Comparison of ENCODE assay signal across 2 cellular contexts in genomic region chr16:89936981-89937380, GRCh38.
A peak's percentile ranks its signal among the peaks of the same experiment; 100 is the strongest.
TF ChIP-seq lines count a peak whose summit lies in the region.

No MANE protein-coding gene starts in this region.

TF ChIP-seq in A549, 52 proteins besides CTCF, POLR2A, EP300 and RAD21:
- TF ChIP-seq NR3C1 (IDR thresholded peaks at IDR 0.05) (no peak), ZNF302 (CRISPR knock-in tag; IDR thresholded peaks at IDR 0.05) (no peak), TP53 (CRISPR knock-in tag; IDR thresholded peaks at IDR 0.05) (no peak), CBX2 (IDR thresholded peaks at IDR 0.05; ENCODE audit: borderline replicate concordance, low read depth) (no peak), MYC (IDR thresholded peaks at IDR 0.05; ENCODE audit: borderline replicate concordance, low read length) (no peak)

TF ChIP-seq in K562, 482 proteins besides CTCF, POLR2A, EP300 and RAD21:
- TF ChIP-seq CEBPB (tag; IDR thresholded peaks at IDR 0.05), result peak; percentile 73
- TF ChIP-seq, protein P1, sequence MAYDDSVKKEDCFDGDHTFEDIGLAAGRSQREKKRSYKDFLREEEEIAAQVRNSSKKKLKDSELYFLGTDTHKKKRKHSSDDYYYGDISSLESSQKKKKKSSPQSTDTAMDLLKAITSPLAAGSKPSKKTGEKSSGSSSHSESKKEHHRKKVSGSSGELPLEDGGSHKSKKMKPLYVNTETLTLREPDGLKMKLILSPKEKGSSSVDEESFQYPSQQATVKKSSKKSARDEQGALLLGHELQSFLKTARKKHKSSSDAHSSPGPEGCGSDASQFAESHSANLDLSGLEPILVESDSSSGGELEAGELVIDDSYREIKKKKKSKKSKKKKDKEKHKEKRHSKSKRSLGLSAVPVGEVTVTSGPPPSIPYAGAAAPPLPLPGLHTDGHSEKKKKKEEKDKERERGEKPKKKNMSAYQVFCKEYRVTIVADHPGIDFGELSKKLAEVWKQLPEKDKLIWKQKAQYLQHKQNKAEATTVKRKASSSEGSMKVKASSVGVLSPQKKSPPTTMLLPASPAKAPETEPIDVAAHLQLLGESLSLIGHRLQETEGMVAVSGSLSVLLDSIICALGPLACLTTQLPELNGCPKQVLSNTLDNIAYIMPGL (CRISPR knock-in tag; IDR thresholded peaks at IDR 0.05), result no peak
